Comparison of ENCODE assay signal across 8 cellular contexts in the genomic region with DNA sequence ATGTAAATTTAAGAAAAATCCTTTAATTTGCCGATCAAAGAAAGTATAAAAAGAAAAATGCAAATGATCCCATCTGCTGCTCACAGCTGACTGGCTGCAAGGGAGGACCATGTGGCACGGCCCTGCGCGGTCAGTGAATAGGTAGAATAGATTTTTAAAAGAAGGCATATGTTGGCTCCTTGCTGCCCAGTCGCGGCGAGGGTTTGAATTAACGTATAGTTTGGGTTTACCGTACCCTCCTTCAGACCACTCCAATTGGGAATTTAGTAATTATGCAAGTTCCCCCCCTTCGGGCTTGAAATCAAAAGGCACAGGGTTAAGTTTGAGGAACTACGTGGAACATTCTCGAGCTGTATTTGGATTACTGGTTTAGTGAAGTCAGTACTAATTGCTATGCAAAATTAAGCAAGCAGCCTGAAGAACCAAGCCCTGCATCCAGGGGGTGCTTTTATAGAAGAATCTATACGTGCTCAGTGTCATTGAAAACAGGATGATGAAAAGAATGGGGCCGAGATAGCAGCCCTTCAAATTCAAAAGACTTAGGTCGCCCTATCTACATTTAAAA. TPM values are rescaled to one million over a fixed set of nuclear protein-coding genes. Genes with fewer than 3 reads are reported as not detected.
A peak's percentile ranks its signal among the peaks of the same experiment; 100 is the strongest.
DNase-seq lines count a peak whose midpoint lies in the region; ATAC-seq and TF ChIP-seq lines count a peak whose summit lies in the region.

No MANE protein-coding gene starts in this region.

- H3K9me3 Mint-ChIP-seq in IgD-negative memory B cell: no peaks in the 10 kb centered on the region
- H3K9me3 Mint-ChIP-seq in stimulated activated naive CD8-positive, alpha-beta T cell treated with anti-CD3 and anti-CD28 coated beads, Interleukin-15, amount 100 ng/mL, for 72 hours: no peaks in the 10 kb centered on the region

- no peaks in the 10 kb centered on the region for H3K36me3 Mint-ChIP-seq in IgD-negative memory B cell

- H3K9me3 ChIP-seq in Peyer's patch (no peaks in the 10 kb centered on the region), breast epithelium (no peaks in the 10 kb centered on the region)

- H3K27me3 ChIP-seq in Peyer's patch (no peaks in the 10 kb centered on the region), breast epithelium (no peaks in the 10 kb centered on the region)

- TF ChIP-seq CTCF in Peyer's patch (IDR thresholded peaks at IDR 0.05) (peak in 1 of 6 experiments; percentile 14), breast epithelium (IDR thresholded peaks at IDR 0.05) (no peak)

- intact Hi-C loops in breast epithelium (cut with DNase I; ENCODE audit: low total_unique reads): no loop called here

- peaks cover 6 to 12% (median 9%) of the 10 kb centered on the region in 3 donors for H3K4me1 Mint-ChIP-seq in IgD-negative memory B cell
- peaks cover 22% of the 10 kb centered on the region for H3K4me1 Mint-ChIP-seq in stimulated activated naive CD8-positive, alpha-beta T cell treated with anti-CD3 and anti-CD28 coated beads, Interleukin-15, amount 100 ng/mL, for 72 hours

- peak overlapping the region; percentile 83 to 89 (median 84) for H3K27ac Mint-ChIP-seq in IgD-negative memory B cell
- no peak overlapping the region for H3K27ac Mint-ChIP-seq in stimulated activated naive CD8-positive, alpha-beta T cell treated with anti-CD3 and anti-CD28 coated beads, Interleukin-15, amount 100 ng/mL, for 72 hours

- peaks cover 3% of the 10 kb centered on the region for H3K27me3 Mint-ChIP-seq in IgD-negative memory B cell
- H3K27me3 Mint-ChIP-seq in stimulated activated naive CD8-positive, alpha-beta T cell treated with anti-CD3 and anti-CD28 coated beads, Interleukin-15, amount 100 ng/mL, for 72 hours: peaks cover 12% of the 10 kb centered on the region

- TF ChIP-seq POLR2A in Peyer's patch (IDR thresholded peaks at IDR 0.05): no peak
- TF ChIP-seq POLR2A in breast epithelium (IDR thresholded peaks at IDR 0.05): no peak

- H3K27ac ChIP-seq in Peyer's patch (peak overlapping the region in 2 of 4 donors; percentile 72 to 82), breast epithelium (peak overlapping the region in 1 of 2 donors; percentile 10)

- peak overlapping the region; percentile 84 to 98 (median 95) for H3K4me3 Mint-ChIP-seq in IgD-negative memory B cell
- peak overlapping the region; percentile 77 to 78 for H3K4me3 Mint-ChIP-seq in stimulated activated naive CD8-positive, alpha-beta T cell treated with anti-CD3 and anti-CD28 coated beads, Interleukin-15, amount 100 ng/mL, for 72 hours

- peak overlapping the region; percentile 62 to 95 (median 76) for H3K4me3 ChIP-seq in Peyer's patch
- peak overlapping the region; percentile 61 to 77 (median 73) for H3K4me3 ChIP-seq in breast epithelium

- ATAC-seq in left lobe of liver (peak; percentile 43), GM21576 (IDR thresholded peaks at IDR 0.05; ENCODE audit: unreplicated experiment) (no peak)
- ATAC-seq in stimulated activated naive CD8-positive, alpha-beta T cell treated with anti-CD3 and anti-CD28 coated beads, Interleukin-15, amount 100 ng/mL, for 72 hours: peak; percentile 31

- peak; percentile 59 for DNase-seq in Daoy (ENCODE audit: low read depth)
- peak; percentile 56 to 61 (median 60) for DNase-seq in Peyer's patch
- DNase-seq in breast epithelium (ENCODE audit: low spot score in 2 of 2): no peak
- peak; percentile 48 for DNase-seq in left lobe of liver (ENCODE audit: low spot score)
- peak; percentile 11 to 18 for DNase-seq in stimulated activated naive CD8-positive, alpha-beta T cell treated with anti-CD3 and anti-CD28 coated beads, Interleukin-15, amount 100 ng/mL, for 72 hours
- no peak for DNase-seq in cortex of kidney (lab: John Stamatoyannopoulos, UW)

- H3K4me1 ChIP-seq in Peyer's patch: peaks cover 0 to 11% (median 0%) of the 10 kb centered on the region in 4 donors
- no peaks in the 10 kb centered on the region for H3K4me1 ChIP-seq in breast epithelium

- H3K36me3 ChIP-seq in Peyer's patch (no peaks in the 10 kb centered on the region), breast epithelium (no peaks in the 10 kb centered on the region)

RNA-seq across cellular contexts. Expression of gene BEND3, which starts 1.1 kb away (rescaled TPM):
- total RNA-seq in Daoy (2014; rRNA removed; shearing (Covaris generic)): 4.2 and 5.6 TPM in 2 replicates
- 0.90 TPM for polyA plus RNA-seq in IgD-negative memory B cell
- total RNA-seq in Peyer's patch (1 to 10 TPM; 2.6 to 8.3 (median 6.1) TPM), breast epithelium (1 to 10 TPM in 2 of 3 donors, under 1 TPM in 1; 0.96 to 3.6 (median 2.5) TPM), left lobe of liver (0.75 TPM)

Comparison
In these comparisons a context has a peak if more than half of its experiments do, and no peak if none do; other contexts are left out.
1. DNase-seq: peak in Daoy (single experiment), Peyer's patch (3 of 3), left lobe of liver (single experiment) and stimulated activated naive CD8-positive, alpha-beta T cell treated with anti-CD3 and anti-CD28 coated beads, Interleukin-15, amount 100 ng/mL, for 72 hours (2 of 2); none in breast epithelium (0 of 2) and cortex of kidney (single experiment).
2. H3K27ac Mint-ChIP-seq: peak in IgD-negative memory B cell (3 of 3); none in stimulated activated naive CD8-positive, alpha-beta T cell treated with anti-CD3 and anti-CD28 coated beads, Interleukin-15, amount 100 ng/mL, for 72 hours (0 of 2).